Comparison of ENCODE assay signal across 8 cellular contexts in the genomic region with DNA sequence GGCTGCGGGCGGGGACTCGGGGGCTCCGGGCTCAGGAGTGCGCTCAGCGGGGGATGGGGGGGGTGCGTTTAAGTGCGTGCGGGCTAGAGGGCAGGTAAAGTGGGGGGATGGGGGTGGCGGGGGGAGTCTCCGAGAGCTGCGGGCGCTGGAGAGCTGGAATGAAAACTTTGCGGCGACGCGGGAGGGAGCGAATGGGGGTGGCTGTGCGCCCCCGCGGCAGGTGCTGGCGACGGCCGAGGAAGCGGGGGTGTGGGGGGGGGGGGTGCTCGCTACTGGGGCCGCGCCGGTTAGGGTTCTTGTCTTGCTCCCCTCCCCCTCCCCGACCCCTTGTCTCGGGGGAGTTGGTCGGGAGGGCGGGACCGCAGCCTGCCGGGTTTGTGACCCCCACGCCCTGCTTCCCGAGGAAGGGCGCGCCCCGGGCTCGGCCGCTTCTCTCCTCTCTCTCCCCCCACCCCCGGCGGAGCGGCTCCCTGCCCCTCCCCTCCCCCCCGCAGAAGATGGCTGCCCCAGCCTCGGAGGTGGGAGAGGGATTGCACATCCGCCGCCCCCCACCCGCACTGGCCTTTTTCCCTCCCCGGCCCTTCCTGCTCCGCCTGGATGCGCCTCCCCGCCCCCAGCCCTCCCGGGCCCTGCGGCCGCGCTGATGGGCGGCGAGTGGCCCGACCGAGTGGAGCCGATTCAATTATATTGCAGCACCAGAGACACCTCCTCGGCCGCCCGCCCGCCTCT. TPM values are rescaled to one million over a fixed set of nuclear protein-coding genes. Genes with fewer than 3 reads are reported as not detected.
A peak's percentile ranks its signal among the peaks of the same experiment; 100 is the strongest.
DNase-seq lines count a peak whose midpoint lies in the region; ATAC-seq, FAIRE-seq and TF ChIP-seq lines count a peak whose summit lies in the region.

No MANE protein-coding gene starts in this region.

- CTCF ChIA-PET in activated CD4-positive, alpha-beta T cell treated with anti-CD3 and anti-CD28 coated beads for 36 hours (lab: Charles Lee): interaction anchor here (0.5 to 1.5 kb wide), 6 partner anchors 13 to 545 kb away, joined by 3 to 5 read pairs (median 3); no protein-coding TSS in a partner anchor
- CTCF ChIA-PET in activated CD8-positive, alpha-beta T cell treated with anti-CD3 and anti-CD28 coated beads, Interleukin-2, amount 10 ng/mL, durations not matched to agents 7 days and 5 days (lab: Charles Lee): interaction anchor here (1.0 to 4.8 kb wide), 9 partner anchors 56 to 195 kb away, joined by 3 to 79 read pairs (median 11); no protein-coding TSS in a partner anchor

- H3K9me3 ChIP-seq in cardiac muscle cell (ENCODE audit: low read depth) (no peaks in the 10 kb centered on the region), prostate gland (no peaks in the 10 kb centered on the region)

- intact Hi-C loops in activated CD4-positive, alpha-beta T cell treated with anti-CD3 and anti-CD28 coated beads for 36 hours (cut with DNase I, micrococcal nuclease): loop anchor here (5.0 to 10.0 kb wide), 2 partner anchors 121 to 499 kb away; partner anchors contain the start of gene CIBAR2 (in 1 of the 2)
- intact Hi-C loops in prostate gland (cut with DNase I): loop anchor here (5.0 to 10.0 kb wide), 4 partner anchors 56 to 291 kb away; no protein-coding TSS in a partner anchor

- H3K9me3 Mint-ChIP-seq in activated CD4-positive, alpha-beta T cell treated with anti-CD3 and anti-CD28 coated beads for 36 hours (ENCODE audit: low read depth): no peaks in the 10 kb centered on the region
- no peaks in the 10 kb centered on the region for H3K9me3 Mint-ChIP-seq in activated CD8-positive, alpha-beta T cell treated with anti-CD3 and anti-CD28 coated beads, Interleukin-2, amount 10 ng/mL, durations not matched to agents 7 days and 5 days (ENCODE audit: insufficient read depth)

- H3K27ac Mint-ChIP-seq in activated CD4-positive, alpha-beta T cell treated with anti-CD3 and anti-CD28 coated beads for 36 hours: no peak overlapping the region
- no peak overlapping the region for H3K27ac Mint-ChIP-seq in activated CD8-positive, alpha-beta T cell treated with anti-CD3 and anti-CD28 coated beads, Interleukin-2, amount 10 ng/mL, durations not matched to agents 7 days and 5 days

- peak; percentile 43 for DNase-seq in activated CD4-positive, alpha-beta T cell treated with anti-CD3 and anti-CD28 coated beads for 36 hours
- no peak for DNase-seq in activated CD4-positive, alpha-beta T cell treated with anti-CD3 and anti-CD28 coated beads, Interleukin-2, amount 50 U/mL, for 4 hours
- peak; percentile 38 for DNase-seq in NCI-H146 treated with DMSO at 0.1 percent for 48 hours (lab: John Stamatoyannopoulos, UW; ENCODE audit: unreplicated experiment)
- peak; percentile 54 for DNase-seq in activated CD8-positive, alpha-beta T cell treated with anti-CD3 and anti-CD28 coated beads, Interleukin-2, amount 10 ng/mL, durations not matched to agents 7 days and 5 days
- peak; percentile 58 to 82 for DNase-seq in cardiac muscle cell (ENCODE audit: low read depth in 1 of 2, low spot score in 1 of 2)
- peak; percentile 42 for DNase-seq in prostate gland (ENCODE audit: low spot score)
- no peak for DNase-seq in H54 (ENCODE audit: insufficient read length, low spot score)
- DNase-seq in NCI-H524 treated with DMSO at 0.1 percent for 48 hours (lab: John Stamatoyannopoulos, UW): no peak

- no peaks in the 10 kb centered on the region for H3K36me3 Mint-ChIP-seq in activated CD4-positive, alpha-beta T cell treated with anti-CD3 and anti-CD28 coated beads for 36 hours (ENCODE audit: low read depth)
- peaks cover 13% of the 10 kb centered on the region for H3K36me3 Mint-ChIP-seq in activated CD8-positive, alpha-beta T cell treated with anti-CD3 and anti-CD28 coated beads, Interleukin-2, amount 10 ng/mL, durations not matched to agents 7 days and 5 days (ENCODE audit: low read depth)

- TF ChIP-seq POLR2A in prostate gland (IDR thresholded peaks at IDR 0.05) (no peak), H54 (IDR thresholded peaks at IDR 0.05; ENCODE audit: low read depth, low read length) (no peak)

- peak overlapping the region; percentile 21 for H3K4me3 Mint-ChIP-seq in activated CD4-positive, alpha-beta T cell treated with anti-CD3 and anti-CD28 coated beads for 36 hours
- H3K4me3 Mint-ChIP-seq in activated CD8-positive, alpha-beta T cell treated with anti-CD3 and anti-CD28 coated beads, Interleukin-2, amount 10 ng/mL, durations not matched to agents 7 days and 5 days: peak overlapping the region; percentile 76

- no peaks in the 10 kb centered on the region for H3K27me3 ChIP-seq in cardiac muscle cell
- H3K27me3 ChIP-seq in prostate gland (replicated peaks; ENCODE audit: insufficient read depth): no peaks in the 10 kb centered on the region

- peaks cover 47% of the 10 kb centered on the region for H3K4me1 Mint-ChIP-seq in activated CD4-positive, alpha-beta T cell treated with anti-CD3 and anti-CD28 coated beads for 36 hours
- peaks cover 63% of the 10 kb centered on the region for H3K4me1 Mint-ChIP-seq in activated CD8-positive, alpha-beta T cell treated with anti-CD3 and anti-CD28 coated beads, Interleukin-2, amount 10 ng/mL, durations not matched to agents 7 days and 5 days (ENCODE audit: low read depth)

- TF ChIP-seq CTCF in cardiac muscle cell (IDR thresholded peaks at IDR 0.05; ENCODE audit: low read depth, low read length) (no peak), prostate gland (IDR thresholded peaks at IDR 0.05) (no peak)

- H3K36me3 ChIP-seq in cardiac muscle cell (no peaks in the 10 kb centered on the region), prostate gland (no peaks in the 10 kb centered on the region)

- POLR2A ChIA-PET in activated CD4-positive, alpha-beta T cell treated with anti-CD3 and anti-CD28 coated beads for 36 hours (lab: Charles Lee): no interaction called here
- POLR2A ChIA-PET in activated CD8-positive, alpha-beta T cell treated with anti-CD3 and anti-CD28 coated beads, Interleukin-2, amount 10 ng/mL, durations not matched to agents 7 days and 5 days (lab: Charles Lee): interaction anchor here (1.3 to 4.5 kb wide), 2 partner anchors 44 to 60 kb away, joined by 3 to 34 read pairs; no protein-coding TSS in a partner anchor

- WGBS in prostate gland: 6% methylated on average over 48 of the region's 67 CpGs

- FAIRE-seq in H54 (lab: Jason Lieb, UNC): no peak

- H3K27ac ChIP-seq in cardiac muscle cell (peak overlapping the region; percentile 87), prostate gland (peak overlapping the region; percentile 95)

- no peak for ATAC-seq in activated CD4-positive, alpha-beta T cell treated with anti-CD3 and anti-CD28 coated beads for 36 hours
- ATAC-seq in activated CD8-positive, alpha-beta T cell treated with anti-CD3 and anti-CD28 coated beads, Interleukin-2, amount 10 ng/mL, durations not matched to agents 7 days and 5 days: no peak

- peaks cover 36% of the 10 kb centered on the region for H3K4me1 ChIP-seq in cardiac muscle cell (ENCODE audit: low read depth)
- peaks cover 38% of the 10 kb centered on the region for H3K4me1 ChIP-seq in prostate gland (replicated peaks)

- peak overlapping the region; percentile 75 for H3K4me3 ChIP-seq in cardiac muscle cell
- H3K4me3 ChIP-seq in prostate gland: peak overlapping the region; percentile 58 to 68

- H3K27me3 Mint-ChIP-seq in activated CD4-positive, alpha-beta T cell treated with anti-CD3 and anti-CD28 coated beads for 36 hours: peaks cover 12% of the 10 kb centered on the region
- no peaks in the 10 kb centered on the region for H3K27me3 Mint-ChIP-seq in activated CD8-positive, alpha-beta T cell treated with anti-CD3 and anti-CD28 coated beads, Interleukin-2, amount 10 ng/mL, durations not matched to agents 7 days and 5 days (ENCODE audit: low read depth)

RNA-seq across cellular contexts. Expression of gene GSE1, which starts 0.7 kb away (rescaled TPM):
- 10 to 100 TPM; 13.2 to 13.5 TPM for total RNA-seq in activated CD4-positive, alpha-beta T cell treated with anti-CD3 and anti-CD28 coated beads for 36 hours
- total RNA-seq in activated CD8-positive, alpha-beta T cell treated with anti-CD3 and anti-CD28 coated beads, Interleukin-2, amount 10 ng/mL, durations not matched to agents 7 days and 5 days: 10 to 100 TPM; 48.9 to 51.4 TPM
- total RNA-seq in cardiac muscle cell (89.4 and 174 TPM in 2 replicates), prostate gland (100 to 1,000 TPM in 1 of 2 donors, 10 to 100 TPM in 1; 41.4 to 146 TPM)
- polyA plus RNA-seq in cardiac muscle cell: 48.8 and 64.9 TPM in 2 replicates

Comparison
In these comparisons a context has a peak if more than half of its experiments do, and no peak if none do; other contexts are left out.
1. DNase-seq: peak in activated CD4-positive, alpha-beta T cell treated with anti-CD3 and anti-CD28 coated beads for 36 hours (single experiment), NCI-H146 treated with DMSO at 0.1 percent for 48 hours (single experiment), activated CD8-positive, alpha-beta T cell treated with anti-CD3 and anti-CD28 coated beads, Interleukin-2, amount 10 ng/mL, durations not matched to agents 7 days and 5 days (single experiment), cardiac muscle cell (2 of 2) and prostate gland (single experiment); none in activated CD4-positive, alpha-beta T cell treated with anti-CD3 and anti-CD28 coated beads, Interleukin-2, amount 50 U/mL, for 4 hours (0 of 2), H54 (single experiment) and NCI-H524 treated with DMSO at 0.1 percent for 48 hours (single experiment).